Comparison of ENCODE assay signal across 8 cellular contexts in genomic region chr10:70404906-70405824, GRCh38. TPM values are rescaled to one million over a fixed set of nuclear protein-coding genes. Genes with fewer than 3 reads are reported as not detected.
DNase-seq lines count a peak whose midpoint lies in the region; ATAC-seq and TF ChIP-seq lines count a peak whose summit lies in the region.

No MANE protein-coding gene starts in this region.

- no peaks in the 10 kb centered on the region for H3K9me3 Mint-ChIP-seq in activated CD4-positive, alpha-beta T cell treated with anti-CD3 and anti-CD28 coated beads for 36 hours (ENCODE audit: low read depth)

- no peaks in the 10 kb centered on the region for H3K36me3 ChIP-seq in colonic mucosa

- H3K9me3 ChIP-seq in colonic mucosa, result no peaks in the 10 kb centered on the region

- CTCF ChIA-PET in activated CD4-positive, alpha-beta T cell treated with anti-CD3 and anti-CD28 coated beads for 36 hours (lab: Charles Lee), result interaction anchor here (0.6 to 2.4 kb wide), 10 partner anchors 9 to 242 kb away, joined by 3 to 10 read pairs (median 4); no protein-coding TSS in a partner anchor

- POLR2A ChIA-PET in activated CD4-positive, alpha-beta T cell treated with anti-CD3 and anti-CD28 coated beads for 36 hours (lab: Charles Lee), result interaction anchor here (0.5 to 1.6 kb wide), 4 partner anchors 12 to 360 kb away, joined by 3 to 8 read pairs (median 6); partner anchors contain the start of gene PPA1

- TF ChIP-seq CTCF in colonic mucosa (IDR thresholded peaks at IDR 0.05), result no peak

- ATAC-seq in activated CD4-positive, alpha-beta T cell treated with anti-CD3 and anti-CD28 coated beads for 36 hours, result peak; percentile 47
- peak; percentile 78 for ATAC-seq in left colon
- ATAC-seq in GM19463 (IDR thresholded peaks at IDR 0.05; ENCODE audit: unreplicated experiment), result no peak

- H3K4me1 ChIP-seq in colonic mucosa, result peaks cover 6% of the 10 kb centered on the region

- peak overlapping the region; percentile 94 for H3K4me3 Mint-ChIP-seq in activated CD4-positive, alpha-beta T cell treated with anti-CD3 and anti-CD28 coated beads for 36 hours

- H3K27ac Mint-ChIP-seq in activated CD4-positive, alpha-beta T cell treated with anti-CD3 and anti-CD28 coated beads for 36 hours, result peak overlapping the region; percentile 91

- peak overlapping the region; percentile 98 for H3K9ac ChIP-seq in colonic mucosa (ENCODE audit: low read depth in 2 of 2, low read length in 2 of 2)

- H3K4me1 Mint-ChIP-seq in activated CD4-positive, alpha-beta T cell treated with anti-CD3 and anti-CD28 coated beads for 36 hours, result peaks cover 41% of the 10 kb centered on the region

- H3K27me3 ChIP-seq in colonic mucosa, result no peaks in the 10 kb centered on the region

- peak overlapping the region; percentile 69 for H3K4me3 ChIP-seq in colonic mucosa

- intact Hi-C loops in activated CD4-positive, alpha-beta T cell treated with anti-CD3 and anti-CD28 coated beads for 36 hours (cut with DNase I, micrococcal nuclease), result loop anchor here (1.0 to 5.0 kb wide), 8 partner anchors 23 to 259 kb away; partner anchors contain the start of genes LRRC20 (in 2 of the 2), SAR1A (in 2 of the 2), PALD1 (in 1 of the 2) and PPA1 (in 1 of the 2)
- intact Hi-C loops in colonic mucosa (cut with DNase I), result no loop called here
- intact Hi-C loops in left colon (cut with DNase I, micrococcal nuclease), result no loop called here

- H3K36me3 Mint-ChIP-seq in activated CD4-positive, alpha-beta T cell treated with anti-CD3 and anti-CD28 coated beads for 36 hours (ENCODE audit: low read depth), result peaks cover 24% of the 10 kb centered on the region

- no peaks in the 10 kb centered on the region for H3K27me3 Mint-ChIP-seq in activated CD4-positive, alpha-beta T cell treated with anti-CD3 and anti-CD28 coated beads for 36 hours

- H3K27ac ChIP-seq in colonic mucosa, result peak overlapping the region; percentile 95

- peak; percentile 52 for DNase-seq in activated CD4-positive, alpha-beta T cell treated with anti-CD3 and anti-CD28 coated beads for 36 hours
- no peak for DNase-seq in activated CD4-positive, alpha-beta T cell treated with anti-CD3 and anti-CD28 coated beads for 1 hour
- DNase-seq in HuH-7 (ENCODE audit: low spot score), result peak; percentile 54
- peak; percentile 50 for DNase-seq in T1000 (lab: John Stamatoyannopoulos, UW)
- DNase-seq in colonic mucosa, result peak; percentile 87
- peak; percentile 72 to 90 for DNase-seq in left colon
- peak; percentile 6 for DNase-seq in stimulated activated CD4-positive, alpha-beta T cell treated with anti-CD3 and anti-CD28 coated beads, Interleukin-4, amount 100 ng/mL, for 1 hour

RNA-seq across cellular contexts. Expression of gene EIF4EBP2, which starts 1.2 kb away (rescaled TPM):
- total RNA-seq in activated CD4-positive, alpha-beta T cell treated with anti-CD3 and anti-CD28 coated beads for 36 hours, result 10 to 100 TPM; 24.4 to 27.7 TPM
- total RNA-seq in colonic mucosa (10 to 100 TPM; 77.1 to 77.7 TPM), left colon (100 to 1,000 TPM in 1 of 2 donors, 10 to 100 TPM in 1; 72.2 to 112 TPM)

RNA-seq across cellular contexts. Expression of gene LRRC20, which starts 22.7 kb away (rescaled TPM):
- total RNA-seq in activated CD4-positive, alpha-beta T cell treated with anti-CD3 and anti-CD28 coated beads for 36 hours, result 10 to 100 TPM; 12.8 to 15.9 TPM
- total RNA-seq in colonic mucosa (1 to 10 TPM; 5.0 to 9.8 TPM), left colon (1 to 10 TPM; 5.0 to 5.6 TPM)

RNA-seq across cellular contexts. Expression of gene NODAL, which starts 36.3 kb away (rescaled TPM):
- total RNA-seq in activated CD4-positive, alpha-beta T cell treated with anti-CD3 and anti-CD28 coated beads for 36 hours, result not detected
- under 1 TPM in 1 of 2 donors, not detected in 1; 0.17 TPM for total RNA-seq in colonic mucosa
- total RNA-seq in left colon, result not detected

Comparison
In these comparisons a context has a peak if more than half of its experiments do, and no peak if none do; other contexts are left out.
1. intact Hi-C loops: an anchor here in activated CD4-positive, alpha-beta T cell treated with anti-CD3 and anti-CD28 coated beads for 36 hours (1.0 to 5.0 kb wide); none called in colonic mucosa and left colon.